ENCODE assay signal across 2 cellular contexts in genomic region chr19:1366899-1367870, GRCh38.
TF ChIP-seq lines count a peak whose summit lies in the region.

No MANE protein-coding gene starts in this region.

TF ChIP-seq in H1, 55 proteins besides CTCF, POLR2A, EP300 and RAD21:
- TF ChIP-seq KDM4A (IDR thresholded peaks at IDR 0.05; ENCODE audit: low read depth, low read length, severe bottlenecking) (no peak), SP2 (IDR thresholded peaks at IDR 0.05; ENCODE audit: low read length) (no peak), CREB1 (IDR thresholded peaks at IDR 0.05) (no peak), JUND (IDR thresholded peaks at IDR 0.05; ENCODE audit: low read length) (no peak), CTBP2 (IDR thresholded peaks at IDR 0.05; ENCODE audit: borderline replicate concordance, insufficient read depth, insufficient read length, low read length) (no peak), NRF1 (IDR thresholded peaks at IDR 0.05; ENCODE audit: low read depth, low read length) (no peak), EZH2 (IDR thresholded peaks at IDR 0.05; ENCODE audit: low read depth, low read length, severe bottlenecking) (no peak), SIX5 (IDR thresholded peaks at IDR 0.05; ENCODE audit: low read depth, low read length) (no peak)

TF ChIP-seq in GM23338, 12 proteins besides CTCF, POLR2A, EP300 and RAD21:
- TF ChIP-seq JUNB (IDR thresholded peaks at IDR 0.05; ENCODE audit: unreplicated experiment) (no peak), ZNF114 (CRISPR knock-in tag; IDR thresholded peaks at IDR 0.05) (no peak), EZH2phosphoT487 (IDR thresholded peaks at IDR 0.05; ENCODE audit: unreplicated experiment) (no peak), EZH2 (IDR thresholded peaks at IDR 0.05; ENCODE audit: low read depth, unreplicated experiment) (no peak), POLR2AphosphoS5 (IDR thresholded peaks at IDR 0.05; ENCODE audit: low read depth) (no peak), REST (IDR thresholded peaks at IDR 0.05; ENCODE audit: unreplicated experiment) (no peak), CREB1 (CRISPR knock-in tag; IDR thresholded peaks at IDR 0.05; ENCODE audit: low read depth) (no peak), STAT1 (IDR thresholded peaks at IDR 0.05; ENCODE audit: unreplicated experiment) (no peak), ZNF462 (CRISPR knock-in tag; IDR thresholded peaks at IDR 0.05) (no peak), ETS1 (IDR thresholded peaks at IDR 0.05) (no peak)
